ENCODE assay signal across 8 cellular contexts in genomic region chr1:161131721-161132409, GRCh38. TPM values are rescaled to one million over a fixed set of nuclear protein-coding genes. Genes with fewer than 3 reads are reported as not detected.
DNase-seq lines count a peak whose midpoint lies in the region; ATAC-seq, FAIRE-seq and TF ChIP-seq lines count a peak whose summit lies in the region.

No MANE protein-coding gene starts in this region.

- no peaks in the 10 kb centered on the region for H3K27me3 ChIP-seq in BLaER1 treated with 17β-estradiol and CSF1 and Interleukin-3, amounts not matched to agents 10 nM and 100 nM
- H3K27me3 ChIP-seq in HL-60 (ENCODE audit: insufficient read depth, poor library complexity, severe bottlenecking) (no peaks in the 10 kb centered on the region), K562 (ENCODE audit: control insufficient read depth in 2 of 2, insufficient read depth in 2 of 2, low read length in 2 of 2) (no peaks in the 10 kb centered on the region), thymus (ENCODE audit: control insufficient read depth, insufficient read depth) (no peaks in the 10 kb centered on the region)

- no peak for TF ChIP-seq RAD21 in K562 (CRISPR knock-in tag; conservative IDR thresholded peaks at IDR 0.05 in 1 of 2, IDR thresholded peaks at IDR 0.05 in 1 of 2)

- TF ChIP-seq CTCF in HL-60 (IDR thresholded peaks at IDR 0.05; ENCODE audit: insufficient read depth, low read length) (no peak), K562 (IDR thresholded peaks at IDR 0.05 in 2 of 3, conservative IDR thresholded peaks at IDR 0.05 in 1 of 3; ENCODE audit: insufficient read depth in 2 of 3, low read depth in 1 of 3, low read length in 3 of 3) (no peak), kidney (IDR thresholded peaks at IDR 0.05; ENCODE audit: borderline replicate concordance, extremely low read depth, insufficient read depth) (no peak)

- H3K4me1 ChIP-seq in BLaER1 treated with 17β-estradiol and CSF1 and Interleukin-3, amounts not matched to agents 10 nM and 100 nM = peaks cover 53 to 82% (median 69%) of the 10 kb centered on the region in 10 experiments
- H3K4me1 ChIP-seq in K562 (replicated peaks in 1 of 2; ENCODE audit: control insufficient read depth in 2 of 2, insufficient read depth in 2 of 2, low read length in 2 of 2) (peaks cover 7 to 15% of the 10 kb centered on the region in 2 experiments; a peak in 3 of 5 replicates), kidney (ENCODE audit: control insufficient read depth in 1 of 2, insufficient read depth in 1 of 2, low read depth in 1 of 2, low read length in 2 of 2) (peaks cover 11 to 25% of the 10 kb centered on the region in 2 donors), thymus (ENCODE audit: control insufficient read depth, insufficient read depth, low read length) (peaks cover 23% of the 10 kb centered on the region)

- POLR2A ChIA-PET in K562 (lab: Yijun Ruan, JAX) = interaction anchor here (0.5 to 4.2 kb wide), 15 partner anchors 8 to 289 kb away, joined by 3 to 20 read pairs (median 4); partner anchors contain the start of genes NIT1, PFDN2, PPOX and UFC1

- 2% methylated on average over 11 of the region's 20 CpGs for WGBS in K562 (ENCODE audit: insufficient coverage, low coverage, missing lambda C conversion rate)
- WGBS in thymus = under 1% methylated on average over 20 of the region's 20 CpGs

- no peaks in the 10 kb centered on the region for H3K9me3 ChIP-seq in BLaER1 treated with 17β-estradiol and CSF1 and Interleukin-3, amounts not matched to agents 10 nM and 100 nM (replicated peaks in 1 of 11)
- no peaks in the 10 kb centered on the region for H3K9me3 ChIP-seq in K562 (replicated peaks; ENCODE audit: control insufficient read depth, insufficient read depth, low read depth, low read length)
- no peaks in the 10 kb centered on the region for H3K9me3 ChIP-seq in kidney (ENCODE audit: control insufficient read depth in 1 of 2, low read length in 2 of 2)
- no peaks in the 10 kb centered on the region for H3K9me3 ChIP-seq in thymus (ENCODE audit: control insufficient read depth)

- intact Hi-C loops in K562 (cut with micrococcal nuclease) (loop anchor here (1.0 to 10.0 kb wide), 4 partner anchors 13 to 407 kb away; partner anchors contain the start of gene PPOX), kidney (cut with DNase I) (no loop called here)

- no TSS peak for BruUV-seq in K562 (replicated peaks; lab: Mats Ljungman, UMichigan)

- peaks cover 58% of the 10 kb centered on the region for H3K79me2 ChIP-seq in K562 (ENCODE audit: control insufficient read depth, insufficient read depth, low read length)

- CTCF ChIA-PET in K562 (lab: Yijun Ruan, JAX; ENCODE audit: low intra/inter-chr PET ratio) = no interaction called here

- H3K4me3 ChIP-seq in BLaER1 treated with 17β-estradiol and CSF1 and Interleukin-3, amounts not matched to agents 10 nM and 100 nM = peak overlapping the region; percentile 71 to 87 (median 82)
- H3K4me3 ChIP-seq in HL-60 (replicated peaks; ENCODE audit: insufficient read depth, low read length) = peak overlapping the region; percentile 95
- H3K4me3 ChIP-seq in K562 = peak overlapping the region; percentile 57
- peak overlapping the region; percentile 84 to 96 for H3K4me3 ChIP-seq in kidney (ENCODE audit: low read length in 2 of 2)
- H3K4me3 ChIP-seq in thymus (ENCODE audit: low read length) = peak overlapping the region; percentile 80

- peak overlapping the region; percentile 87 to 98 (median 95) for H3K27ac ChIP-seq in BLaER1 treated with 17β-estradiol and CSF1 and Interleukin-3, amounts not matched to agents 10 nM and 100 nM
- peak overlapping the region; percentile 75 for H3K27ac ChIP-seq in HL-60 (replicated peaks)
- H3K27ac ChIP-seq in K562 (ENCODE audit: extremely low read depth, low read depth, low read length) = peak overlapping the region; percentile 89
- H3K27ac ChIP-seq in kidney (ENCODE audit: low read depth in 2 of 2, low read length in 2 of 2) = peak overlapping the region; percentile 96 to 99
- H3K27ac ChIP-seq in thymus (ENCODE audit: low read depth) = peak overlapping the region; percentile 93

- H2AFZ ChIP-seq in K562 (ENCODE audit: low read depth, low read length) = peak overlapping the region; percentile 94

- peak overlapping the region; percentile 84 to 97 (median 92) for H3K4me2 ChIP-seq in BLaER1 treated with 17β-estradiol and CSF1 and Interleukin-3, amounts not matched to agents 10 nM and 100 nM
- peak overlapping the region; percentile 97 for H3K4me2 ChIP-seq in K562 (ENCODE audit: insufficient read depth, low read length)

- peaks cover 0 to 42% (median 17%) of the 10 kb centered on the region in 11 experiments; a peak in 11 of 22 replicates for H4K20me1 ChIP-seq in BLaER1 treated with 17β-estradiol and CSF1 and Interleukin-3, amounts not matched to agents 10 nM and 100 nM
- no peaks in the 10 kb centered on the region for H4K20me1 ChIP-seq in K562 (replicated peaks; ENCODE audit: control insufficient read depth, insufficient read depth, low read length)

- no peaks in the 10 kb centered on the region for H3K9me1 ChIP-seq in K562 (ENCODE audit: control insufficient read depth, insufficient read depth, low read length)

- ATAC-seq in K562 = peak; percentile 13; the same call in 1 of the 3 replicates
- ATAC-seq in GM19328 (IDR thresholded peaks at IDR 0.05; ENCODE audit: unreplicated experiment) = no peak

- DNase-seq in HL-60 (ENCODE audit: low read depth in 1 of 2, low spot score in 1 of 2) (no peak), K562 (ENCODE audit: extremely low read depth in 1 of 4, low spot score in 3 of 4) (peak in 2 of 4 experiments; percentile 26 to 43), kidney (no peak), NCI-H345 (lab: John Stamatoyannopoulos, UW) (no peak), RKO (ENCODE audit: low spot score) (no peak)

- in situ Hi-C loops in K562 (cut with MboI) = no loop called here

- FAIRE-seq in K562 (lab: Jason Lieb, UNC) (no peak), kidney (lab: Jason Lieb, UNC) (no peak)

- peak overlapping the region; percentile 88 to 96 (median 93) for H3K9ac ChIP-seq in BLaER1 treated with 17β-estradiol and CSF1 and Interleukin-3, amounts not matched to agents 10 nM and 100 nM
- peak overlapping the region; percentile 90 for H3K9ac ChIP-seq in K562 (ENCODE audit: insufficient read depth in 1 of 2, low read depth in 2 of 2, low read length in 2 of 2)
- H3K9ac ChIP-seq in kidney (ENCODE audit: low read length in 2 of 2) = peak overlapping the region; percentile 83 to 93

- TF ChIP-seq POLR2A in K562 (conservative IDR thresholded peaks at IDR 0.05) = no peak

- H3K36me3 ChIP-seq in BLaER1 treated with 17β-estradiol and CSF1 and Interleukin-3, amounts not matched to agents 10 nM and 100 nM = peaks cover 34 to 56% (median 40%) of the 10 kb centered on the region in 11 experiments
- H3K36me3 ChIP-seq in K562 (ENCODE audit: control insufficient read depth, insufficient read depth, low read length) = peaks cover 39% of the 10 kb centered on the region
- peaks cover 11 to 22% of the 10 kb centered on the region in 2 donors for H3K36me3 ChIP-seq in kidney (ENCODE audit: control insufficient read depth in 1 of 2, insufficient read depth in 2 of 2, low read length in 2 of 2)
- H3K36me3 ChIP-seq in thymus (ENCODE audit: control insufficient read depth, insufficient read depth) = peaks cover 5% of the 10 kb centered on the region

- TF ChIP-seq EP300 in K562 (IDR thresholded peaks at IDR 0.05; ENCODE audit: low read length) = no peak

RNA-seq across cellular contexts. Expression of gene DEDD, which starts 0.6 kb away (rescaled TPM):
- total RNA-seq in K562 (2011; cell fraction: chromatin; rRNA removed; ENCODE audit: low replicate concordance) = 15.2 and 18.5 TPM in 2 replicates
- 11.6 and 11.8 TPM in 2 replicates for total RNA-seq in K562 (2011; cell fraction: nucleolus; rRNA removed)
- total RNA-seq in K562 (2011; cell fraction: nucleoplasm; rRNA removed) = 15.0 and 20.0 TPM in 2 replicates
- total RNA-seq in K562 (2014; rRNA removed) = 15.6 and 19.1 TPM in 2 replicates
- 11.6 and 12.0 TPM in 2 replicates for total RNA-seq in K562 (2014; rRNA removed; fragmentation: Illumina TruSeq; extraction: Trizol)
- total RNA-seq in K562 (2015; rRNA removed; fragmentation: Illumina TruSeq; extraction: Trizol) = 11.6 and 13.4 TPM in 2 replicates
- 26.3 and 29.0 TPM in 2 replicates for total RNA-seq in K562 (2021)
- polyA plus RNA-seq in K562 (2011; rRNA removed) = 16.0 and 24.4 TPM in 2 replicates
- polyA plus RNA-seq in K562 (2011; cell fraction: cytosol; rRNA removed) = 38.4 and 56.4 TPM in 2 replicates
- polyA plus RNA-seq in K562 (2011; cell fraction: nucleus; rRNA removed) = 27.9 and 37.6 TPM in 2 replicates
- 27.7 and 29.6 TPM in 2 replicates for polyA plus RNA-seq in K562 (2012)
- polyA plus RNA-seq in K562 (2014; fragmentation: Illumina TruSeq; extraction: Trizol) = 31.4 and 35.0 TPM in 2 replicates
- 10 to 100 TPM; 31.6 to 41.0 TPM for polyA plus RNA-seq in K562 (2014; fragmentation: Nextera tagmentation; extraction: Ambion mirVana)
- 16.7 and 16.8 TPM in 2 replicates for polyA plus RNA-seq in K562 (2014; rRNA removed)
- polyA minus RNA-seq in K562 (2011; rRNA and poly(A)+ RNA removed) = 26.2 and 47.1 TPM in 2 replicates
- polyA minus RNA-seq in K562 (2011; cell fraction: cytosol; rRNA and poly(A)+ RNA removed) = 10.9 and 16.7 TPM in 2 replicates
- 5.1 and 6.2 TPM in 2 replicates for polyA minus RNA-seq in K562 (2011; cell fraction: nucleus; rRNA and poly(A)+ RNA removed)
- total RNA-seq in kidney = 37.2 TPM
- polyA plus RNA-seq in kidney (ENCODE audit: insufficient read depth, low read depth, low replicate concordance) = 23.2 TPM
- polyA plus RNA-seq in thymus = 24.8 TPM

RNA-seq across cellular contexts. Expression of gene NIT1, which starts 14.0 kb away (rescaled TPM):
- total RNA-seq in K562 (2011; cell fraction: chromatin; rRNA removed; ENCODE audit: low replicate concordance) = 50.4 and 95.6 TPM in 2 replicates
- 57.4 and 67.9 TPM in 2 replicates for total RNA-seq in K562 (2011; cell fraction: nucleolus; rRNA removed)
- 49.4 and 62.0 TPM in 2 replicates for total RNA-seq in K562 (2011; cell fraction: nucleoplasm; rRNA removed)
- total RNA-seq in K562 (2014; rRNA removed) = 23.1 and 29.3 TPM in 2 replicates
- 30.2 and 30.9 TPM in 2 replicates for total RNA-seq in K562 (2014; rRNA removed; fragmentation: Illumina TruSeq; extraction: Trizol)
- 25.6 and 27.4 TPM in 2 replicates for total RNA-seq in K562 (2015; rRNA removed; fragmentation: Illumina TruSeq; extraction: Trizol)
- 35.9 and 41.0 TPM in 2 replicates for total RNA-seq in K562 (2021)
- polyA plus RNA-seq in K562 (2011; rRNA removed) = 18.4 and 25.1 TPM in 2 replicates
- polyA plus RNA-seq in K562 (2011; cell fraction: cytosol; rRNA removed) = 26.0 and 39.0 TPM in 2 replicates
- polyA plus RNA-seq in K562 (2011; cell fraction: nucleus; rRNA removed) = 90.2 and 129 TPM in 2 replicates
- 33.6 and 64.4 TPM in 2 replicates for polyA plus RNA-seq in K562 (2012)
- 48.9 and 49.2 TPM in 2 replicates for polyA plus RNA-seq in K562 (2014; fragmentation: Illumina TruSeq; extraction: Trizol)
- polyA plus RNA-seq in K562 (2014; fragmentation: Nextera tagmentation; extraction: Ambion mirVana) = 10 to 100 TPM; 69.8 to 76.0 TPM
- 33.7 and 35.5 TPM in 2 replicates for polyA plus RNA-seq in K562 (2014; rRNA removed)
- polyA minus RNA-seq in K562 (2011; rRNA and poly(A)+ RNA removed) = 15.2 and 18.3 TPM in 2 replicates
- polyA minus RNA-seq in K562 (2011; cell fraction: cytosol; rRNA and poly(A)+ RNA removed) = 9.4 and 14.5 TPM in 2 replicates
- 27.5 and 36.8 TPM in 2 replicates for polyA minus RNA-seq in K562 (2011; cell fraction: nucleus; rRNA and poly(A)+ RNA removed)
- total RNA-seq in kidney = 42.3 TPM
- 91.5 TPM for polyA plus RNA-seq in kidney (ENCODE audit: insufficient read depth, low read depth, low replicate concordance)
- 61.4 TPM for polyA plus RNA-seq in thymus

RNA-seq across cellular contexts. Expression of gene PFDN2, which starts 14.0 kb away (rescaled TPM):
- total RNA-seq in K562 (2011; cell fraction: chromatin; rRNA removed; ENCODE audit: low replicate concordance) = 7.8 and 9.5 TPM in 2 replicates
- 11.7 and 12.6 TPM in 2 replicates for total RNA-seq in K562 (2011; cell fraction: nucleolus; rRNA removed)
- 12.9 and 15.2 TPM in 2 replicates for total RNA-seq in K562 (2011; cell fraction: nucleoplasm; rRNA removed)
- total RNA-seq in K562 (2014; rRNA removed) (154 and 172 TPM in 2 replicates), K562 (2014; rRNA removed; fragmentation: Illumina TruSeq; extraction: Trizol) (101 and 120 TPM in 2 replicates), K562 (2015; rRNA removed; fragmentation: Illumina TruSeq; extraction: Trizol) (104 TPM in 2 replicates), K562 (2021) (142 and 144 TPM in 2 replicates), kidney (46.7 TPM)
- polyA plus RNA-seq in K562 (2011; rRNA removed) (120 and 176 TPM in 2 replicates), K562 (2014; fragmentation: Illumina TruSeq; extraction: Trizol) (181 and 235 TPM in 2 replicates), K562 (2014; fragmentation: Nextera tagmentation; extraction: Ambion mirVana) (10 to 100 TPM; 50.2 to 77.1 TPM), K562 (2014; rRNA removed) (335 and 361 TPM in 2 replicates), kidney (ENCODE audit: insufficient read depth, low read depth, low replicate concordance) (149 TPM), thymus (152 TPM)
- polyA plus RNA-seq in K562 (2011; cell fraction: cytosol; rRNA removed) = 84.9 and 146 TPM in 2 replicates
- 22.6 and 36.2 TPM in 2 replicates for polyA plus RNA-seq in K562 (2011; cell fraction: nucleus; rRNA removed)
- polyA plus RNA-seq in K562 (2012) = 171 and 265 TPM in 2 replicates
- polyA minus RNA-seq in K562 (2011; rRNA and poly(A)+ RNA removed) = 107 and 130 TPM in 2 replicates
- 25.7 and 27.9 TPM in 2 replicates for polyA minus RNA-seq in K562 (2011; cell fraction: cytosol; rRNA and poly(A)+ RNA removed)
- 4.8 and 15.6 TPM in 2 replicates for polyA minus RNA-seq in K562 (2011; cell fraction: nucleus; rRNA and poly(A)+ RNA removed)

RNA-seq across cellular contexts. Expression of gene UFC1, which starts 21.9 kb away (rescaled TPM):
- 38.3 and 47.8 TPM in 2 replicates for total RNA-seq in K562 (2011; cell fraction: chromatin; rRNA removed; ENCODE audit: low replicate concordance)
- total RNA-seq in K562 (2011; cell fraction: nucleolus; rRNA removed) = 27.1 and 28.9 TPM in 2 replicates
- total RNA-seq in K562 (2011; cell fraction: nucleoplasm; rRNA removed) = 45.8 and 57.9 TPM in 2 replicates
- total RNA-seq in K562 (2014; rRNA removed) (97.1 and 112 TPM in 2 replicates), K562 (2014; rRNA removed; fragmentation: Illumina TruSeq; extraction: Trizol) (151 TPM in 2 replicates), K562 (2015; rRNA removed; fragmentation: Illumina TruSeq; extraction: Trizol) (165 and 167 TPM in 2 replicates), K562 (2021) (92.8 and 94.2 TPM in 2 replicates), kidney (96.9 TPM)
- polyA plus RNA-seq in K562 (2011; rRNA removed) (161 and 166 TPM in 2 replicates), K562 (2014; fragmentation: Illumina TruSeq; extraction: Trizol) (167 and 190 TPM in 2 replicates), K562 (2014; fragmentation: Nextera tagmentation; extraction: Ambion mirVana) (100 to 1,000 TPM; 213 to 220 TPM), K562 (2014; rRNA removed) (113 and 143 TPM in 2 replicates), kidney (ENCODE audit: insufficient read depth, low read depth, low replicate concordance) (175 TPM), thymus (118 TPM)
- polyA plus RNA-seq in K562 (2011; cell fraction: cytosol; rRNA removed) = 91.4 and 190 TPM in 2 replicates
- 39.8 and 76.0 TPM in 2 replicates for polyA plus RNA-seq in K562 (2011; cell fraction: nucleus; rRNA removed)
- polyA plus RNA-seq in K562 (2012) = 124 and 155 TPM in 2 replicates
- 154 and 155 TPM in 2 replicates for polyA minus RNA-seq in K562 (2011; rRNA and poly(A)+ RNA removed)
- 56.1 and 62.8 TPM in 2 replicates for polyA minus RNA-seq in K562 (2011; cell fraction: cytosol; rRNA and poly(A)+ RNA removed)
- 16.7 and 35.9 TPM in 2 replicates for polyA minus RNA-seq in K562 (2011; cell fraction: nucleus; rRNA and poly(A)+ RNA removed)

RNA-seq across cellular contexts. Expression of gene USP21, which starts 27.4 kb away (rescaled TPM):
- 83.0 and 141 TPM in 2 replicates for total RNA-seq in K562 (2011; cell fraction: chromatin; rRNA removed; ENCODE audit: low replicate concordance)
- 82.2 and 86.2 TPM in 2 replicates for total RNA-seq in K562 (2011; cell fraction: nucleolus; rRNA removed)
- total RNA-seq in K562 (2011; cell fraction: nucleoplasm; rRNA removed) = 77.2 and 80.0 TPM in 2 replicates
- total RNA-seq in K562 (2014; rRNA removed) (21.6 and 25.7 TPM in 2 replicates), K562 (2014; rRNA removed; fragmentation: Illumina TruSeq; extraction: Trizol) (4.9 and 5.1 TPM in 2 replicates), K562 (2015; rRNA removed; fragmentation: Illumina TruSeq; extraction: Trizol) (7.2 and 9.5 TPM in 2 replicates), K562 (2021) (41.7 and 42.7 TPM in 2 replicates), kidney (26.3 TPM)
- polyA plus RNA-seq in K562 (2011; rRNA removed) (22.9 and 38.9 TPM in 2 replicates), K562 (2014; fragmentation: Illumina TruSeq; extraction: Trizol) (44.9 and 52.4 TPM in 2 replicates), K562 (2014; fragmentation: Nextera tagmentation; extraction: Ambion mirVana) (10 to 100 TPM; 14.7 to 14.8 TPM), K562 (2014; rRNA removed) (35.4 and 39.3 TPM in 2 replicates), kidney (ENCODE audit: insufficient read depth, low read depth, low replicate concordance) (27.7 TPM), thymus (23.4 TPM)
- 42.3 and 59.0 TPM in 2 replicates for polyA plus RNA-seq in K562 (2011; cell fraction: cytosol; rRNA removed)
- polyA plus RNA-seq in K562 (2011; cell fraction: nucleus; rRNA removed) = 238 and 248 TPM in 2 replicates
- polyA plus RNA-seq in K562 (2012) = 26.7 and 40.5 TPM in 2 replicates
- 13.3 and 16.3 TPM in 2 replicates for polyA minus RNA-seq in K562 (2011; rRNA and poly(A)+ RNA removed)
- 15.9 and 25.0 TPM in 2 replicates for polyA minus RNA-seq in K562 (2011; cell fraction: cytosol; rRNA and poly(A)+ RNA removed)
- 42.5 and 75.6 TPM in 2 replicates for polyA minus RNA-seq in K562 (2011; cell fraction: nucleus; rRNA and poly(A)+ RNA removed)
